8 cellular contexts compared by ENCODE assay signal in genomic region chr7:2864999-2865670, GRCh38. TPM values are rescaled to one million over a fixed set of nuclear protein-coding genes. Genes with fewer than 3 reads are reported as not detected.
A peak's percentile ranks its signal among the peaks of the same experiment; 100 is the strongest.
DNase-seq lines count a peak whose midpoint lies in the region; ATAC-seq and TF ChIP-seq lines count a peak whose summit lies in the region.

No MANE protein-coding gene starts in this region.

- H3K4me3 Mint-ChIP-seq in CD8-positive, alpha-beta T cell, result peak overlapping the region; percentile 53
- H3K4me3 Mint-ChIP-seq in naive thymus-derived CD8-positive, alpha-beta T cell, result peak overlapping the region; percentile 40 to 82 (median 65)

- POLR2A ChIA-PET in CD8-positive, alpha-beta T cell (lab: Charles Lee), result no interaction called here
- POLR2A ChIA-PET in naive thymus-derived CD8-positive, alpha-beta T cell (lab: Charles Lee), result interaction anchor here (0.6 to 1.3 kb wide), 3 partner anchors 33 to 227 kb away, joined by 3 to 4 read pairs (median 3); no protein-coding TSS in a partner anchor

- peaks cover 29% of the 10 kb centered on the region for H3K4me1 ChIP-seq in CD8-positive, alpha-beta T cell (ENCODE audit: insufficient read depth, low read length)
- H3K4me1 ChIP-seq in NT2/D1 (ENCODE audit: insufficient read depth, insufficient read length), result peaks cover 10% of the 10 kb centered on the region

- no peaks in the 10 kb centered on the region for H3K36me3 ChIP-seq in CD8-positive, alpha-beta T cell (ENCODE audit: insufficient read depth, low read length)
- H3K36me3 ChIP-seq in H7 (replicated peaks; ENCODE audit: control insufficient read depth, insufficient read depth, low read length), result no peaks in the 10 kb centered on the region
- no peaks in the 10 kb centered on the region for H3K36me3 ChIP-seq in NT2/D1 (ENCODE audit: insufficient read depth, insufficient read length, low read length)

- no peaks in the 10 kb centered on the region for H3K27me3 ChIP-seq in CD8-positive, alpha-beta T cell (ENCODE audit: insufficient read depth, low read length)
- no peaks in the 10 kb centered on the region for H3K27me3 ChIP-seq in H7 (ENCODE audit: control insufficient read depth, insufficient read depth, low read length)
- H3K27me3 ChIP-seq in NT2/D1 (ENCODE audit: insufficient read depth, insufficient read length), result no peaks in the 10 kb centered on the region

- H3K27ac ChIP-seq in CD8-positive, alpha-beta T cell (ENCODE audit: low read depth, low read length), result no peak overlapping the region

- no peaks in the 10 kb centered on the region for H3K9me3 Mint-ChIP-seq in CD8-positive, alpha-beta T cell
- H3K9me3 Mint-ChIP-seq in naive thymus-derived CD8-positive, alpha-beta T cell, result no peaks in the 10 kb centered on the region

- no peaks in the 10 kb centered on the region for H3K27me3 Mint-ChIP-seq in CD8-positive, alpha-beta T cell (ENCODE audit: low read depth)
- no peaks in the 10 kb centered on the region for H3K27me3 Mint-ChIP-seq in naive thymus-derived CD8-positive, alpha-beta T cell

- H3K4me1 Mint-ChIP-seq in CD8-positive, alpha-beta T cell (ENCODE audit: low read depth), result peaks cover 36% of the 10 kb centered on the region
- peaks cover 10 to 43% (median 37%) of the 10 kb centered on the region in 4 donors for H3K4me1 Mint-ChIP-seq in naive thymus-derived CD8-positive, alpha-beta T cell

- peak; percentile 99 for TF ChIP-seq CTCF in CD8-positive, alpha-beta T cell (IDR thresholded peaks at IDR 0.05)

- H3K9ac ChIP-seq in NT2/D1 (ENCODE audit: insufficient read length, low read depth), result no peak overlapping the region

- intact Hi-C loops in CD8-positive, alpha-beta T cell (cut with DNase I, micrococcal nuclease), result loop anchor here (1.0 to 10.0 kb wide), 9 partner anchors 177 to 1890 kb away; partner anchors contain the start of genes SDK1 (in 2 of the 2) and CARD11 (in 1 of the 2)

- peak; percentile 37 for ATAC-seq in CD8-positive, alpha-beta T cell
- peak; percentile 59 to 61 for ATAC-seq in naive thymus-derived CD8-positive, alpha-beta T cell
- no peak for ATAC-seq in GM18868 (IDR thresholded peaks at IDR 0.05; ENCODE audit: unreplicated experiment)

- no peak overlapping the region for H3K4me3 ChIP-seq in CD8-positive, alpha-beta T cell (ENCODE audit: low read depth, low read length)
- H3K4me3 ChIP-seq in H7 (ENCODE audit: insufficient read depth, low read depth, low read length) (no peak overlapping the region), NT2/D1 (ENCODE audit: insufficient read length, low read depth) (no peak overlapping the region)

- no peaks in the 10 kb centered on the region for H3K9me3 ChIP-seq in CD8-positive, alpha-beta T cell (ENCODE audit: low read length)
- no peaks in the 10 kb centered on the region for H3K9me3 ChIP-seq in NT2/D1 (ENCODE audit: insufficient read depth, low read length)

- CTCF ChIA-PET in CD8-positive, alpha-beta T cell (lab: Charles Lee), result interaction anchor here (0.6 to 5.1 kb wide), 60 partner anchors 8 to 1269 kb away, joined by 3 to 50 read pairs (median 4); no protein-coding TSS in a partner anchor

- DNase-seq in CD8-positive, alpha-beta T cell, result peak; percentile 51 to 85 (median 72)
- DNase-seq in H7 (peak; percentile 92), NT2/D1 (ENCODE audit: low read depth, low spot score) (peak; percentile 82), epidermal melanocyte (ENCODE audit: insufficient read length, low spot score) (peak; percentile 64)
- DNase-seq in activated CD8-positive, alpha-beta memory T cell treated with anti-CD3 and anti-CD28 coated beads, Interleukin-2, amount 50 U/mL, for 4 hours, result peak; percentile 76
- peak; percentile 54 to 84 (median 72) for DNase-seq in naive thymus-derived CD8-positive, alpha-beta T cell
- DNase-seq in stimulated activated naive CD4-positive, alpha-beta T cell (lab: John Stamatoyannopoulos, UW), result peak; percentile 44 to 85 (median 64)

- H3K36me3 Mint-ChIP-seq in CD8-positive, alpha-beta T cell, result no peaks in the 10 kb centered on the region
- no peaks in the 10 kb centered on the region for H3K36me3 Mint-ChIP-seq in naive thymus-derived CD8-positive, alpha-beta T cell

- peak overlapping the region; percentile 69 for H3K27ac Mint-ChIP-seq in CD8-positive, alpha-beta T cell
- H3K27ac Mint-ChIP-seq in naive thymus-derived CD8-positive, alpha-beta T cell, result peak overlapping the region; percentile 20 to 95 (median 86)

RNA-seq across cellular contexts. Expression of gene GNA12, which starts 21.0 kb away (rescaled TPM):
- total RNA-seq in CD8-positive, alpha-beta T cell, result 10 to 100 TPM; 17.0 to 17.7 TPM
- 23.3 and 44.4 TPM in 2 replicates for total RNA-seq in H7 (2014; rRNA removed; shearing (Covaris generic))
- 10 to 100 TPM; 18.7 to 21.4 TPM for total RNA-seq in naive thymus-derived CD8-positive, alpha-beta T cell
- 10 to 100 TPM in 1 of 3 donors, 1 to 10 TPM in 2; 4.6 to 13.7 (median 8.5) TPM for polyA plus RNA-seq in naive thymus-derived CD8-positive, alpha-beta T cell
